8 cellular contexts compared by ENCODE assay signal in genomic region chr2:232230557-232230956, GRCh38.
DNase-seq lines count a peak whose midpoint lies in the region; ATAC-seq and TF ChIP-seq lines count a peak whose summit lies in the region.

No MANE protein-coding gene starts in this region.

- no peak overlapping the region for H3K27ac Mint-ChIP-seq in effector memory CD8-positive, alpha-beta T cell

- no peaks in the 10 kb centered on the region for H3K36me3 Mint-ChIP-seq in effector memory CD8-positive, alpha-beta T cell (ENCODE audit: insufficient read depth)

- DNase-seq in ELR (ENCODE audit: low read depth), result peak; percentile 40
- peak; percentile 27 for DNase-seq in KBM-7
- DNase-seq in astrocyte of the spinal cord (ENCODE audit: low read depth, low spot score), result no peak
- peak; percentile 14 for DNase-seq in mucosa of gallbladder (ENCODE audit: low spot score)
- no peak for DNase-seq in globus pallidus (ENCODE audit: low spot score)
- no peak for DNase-seq in effector memory CD8-positive, alpha-beta T cell

- H3K4me3 Mint-ChIP-seq in effector memory CD8-positive, alpha-beta T cell, result no peak overlapping the region

- H3K4me3 ChIP-seq in astrocyte of the spinal cord (ENCODE audit: low read depth, low read length), result no peak overlapping the region

- in situ Hi-C loops in KBM-7 (cut with MboI; ENCODE audit: low pct_unique_long_range_greater_than_20kb, low sequenced_read_pairs) (no loop called here), astrocyte of the spinal cord (cut with HindIII; ENCODE audit: low sequenced_read_pairs) (no loop called here)

- peaks cover 14 to 19% of the 10 kb centered on the region in 2 donors for H3K4me1 Mint-ChIP-seq in effector memory CD8-positive, alpha-beta T cell (ENCODE audit: low read depth in 2 of 2)

- no peaks in the 10 kb centered on the region for H3K9me3 Mint-ChIP-seq in effector memory CD8-positive, alpha-beta T cell

- ATAC-seq in effector memory CD8-positive, alpha-beta T cell (replicated peaks), result no peak
- ATAC-seq in HG02852 (IDR thresholded peaks at IDR 0.05; ENCODE audit: unreplicated experiment), result no peak
- ATAC-seq in GM19324 (IDR thresholded peaks at IDR 0.05; ENCODE audit: low FRiP score, unreplicated experiment), result no peak

- TF ChIP-seq CTCF in astrocyte of the spinal cord (IDR thresholded peaks at IDR 0.05; ENCODE audit: low read depth, low read length), result peak; percentile 19

- H3K27me3 Mint-ChIP-seq in effector memory CD8-positive, alpha-beta T cell, result no peaks in the 10 kb centered on the region

Comparison
In these comparisons a context has a peak if more than half of its experiments do, and no peak if none do; other contexts are left out.
1. DNase-seq: peak in ELR (single experiment), KBM-7 (single experiment) and mucosa of gallbladder (single experiment); none in astrocyte of the spinal cord (single experiment), globus pallidus (single experiment) and effector memory CD8-positive, alpha-beta T cell (0 of 3).